In the genomic region with DNA sequence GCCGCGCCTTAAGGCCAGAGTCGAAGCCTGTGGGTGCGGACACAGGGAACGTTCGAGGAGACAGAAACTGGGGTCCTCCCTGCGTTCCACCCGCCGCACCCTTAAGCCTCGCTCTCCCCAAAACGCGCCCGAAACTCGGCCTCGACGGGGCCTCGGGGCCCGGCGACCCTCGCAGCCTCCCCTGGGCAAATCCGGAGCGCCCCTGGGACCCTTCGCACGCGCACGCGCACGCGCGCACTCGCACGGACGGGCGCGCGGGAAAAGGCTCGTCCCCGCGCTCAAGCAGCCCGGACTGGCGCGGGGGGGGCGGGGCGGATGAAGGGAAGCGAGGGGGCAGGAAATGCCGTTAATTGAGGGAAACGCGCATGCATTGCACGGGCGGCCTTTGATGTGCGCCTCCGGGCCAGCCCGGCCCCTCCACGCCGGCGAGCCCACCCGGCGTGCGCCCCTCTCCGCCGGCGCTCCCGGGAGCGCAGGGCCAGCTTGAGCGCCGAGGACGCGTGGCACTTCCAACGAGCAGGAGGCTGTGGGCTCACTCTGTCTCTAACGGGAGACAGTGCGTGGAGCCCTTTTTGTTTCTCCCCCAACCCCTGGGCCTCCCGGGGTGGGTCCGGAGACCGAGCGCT, we compare ENCODE assay signal across 15 cellular contexts. TPM values are rescaled to one million over a fixed set of nuclear protein-coding genes. Genes with fewer than 3 reads are reported as not detected.
DNase-seq lines count a peak whose midpoint lies in the region; ATAC-seq and TF ChIP-seq lines count a peak whose summit lies in the region.
"Had no signal": no experiment of that assay in that cellular context is flagged by ENCODE, and none has a peak within 500 bp of the region (broad histone marks: within the 10 kb centered on the region; RNA-seq: fewer than 3 reads in every experiment).

No MANE protein-coding gene starts in this region.

- no peak overlapping the region for H3K27ac Mint-ChIP-seq in T-helper 17 cell
- H3K27ac Mint-ChIP-seq: brain, type B pancreatic cell had no signal

- H3K27ac ChIP-seq in smooth muscle cell (ENCODE audit: low read depth), result no peak overlapping the region
- H3K27ac ChIP-seq: epithelial cell of prostate, KMS-11 had no signal

- H3K4me1 ChIP-seq in smooth muscle cell (ENCODE audit: low read depth), result peaks cover 32% of the 10 kb centered on the region

- no peaks in the 10 kb centered on the region for H3F3A ChIP-seq in smooth muscle cell (ENCODE audit: low read depth)

- H3K27me3 ChIP-seq in smooth muscle cell (ENCODE audit: low read depth), result peaks cover 92% of the 10 kb centered on the region

- H3K9me3 ChIP-seq in T-helper 17 cell (ENCODE audit: control insufficient read depth, low read length, poor library complexity, severe bottlenecking) (no peaks in the 10 kb centered on the region), iPS-18c (ENCODE audit: control insufficient read depth, insufficient read depth, low read length) (no peaks in the 10 kb centered on the region), smooth muscle cell (replicated peaks; ENCODE audit: low read depth) (no peaks in the 10 kb centered on the region)

- no peaks in the 10 kb centered on the region for H4K20me1 ChIP-seq in smooth muscle cell (ENCODE audit: low read depth)

- H3K27me3 Mint-ChIP-seq in T-helper 17 cell, result peaks cover 74% of the 10 kb centered on the region

- H3K36me3 Mint-ChIP-seq in T-helper 17 cell (ENCODE audit: low read depth), result peaks cover 8% of the 10 kb centered on the region
- H3K36me3 Mint-ChIP-seq: brain, type B pancreatic cell had no signal

- no peak overlapping the region for H3K9ac ChIP-seq in smooth muscle cell (ENCODE audit: low read depth)
- H3K9ac ChIP-seq: KMS-11 had no signal

- TF ChIP-seq CTCF in smooth muscle cell (IDR thresholded peaks at IDR 0.05; ENCODE audit: borderline replicate concordance, insufficient read depth, poor library complexity, severe bottlenecking), result no peak

- 2% methylated on average over 73 of the region's 75 CpGs for WGBS in smooth muscle cell (ENCODE audit: low lambda C conversion rate)

- ATAC-seq in T-helper 17 cell, result no peak
- ATAC-seq in HG03565 (IDR thresholded peaks at IDR 0.05; ENCODE audit: unreplicated experiment), result no peak
- ATAC-seq: sciatic nerve had no signal

- peak overlapping the region; percentile 53 for H3K4me3 ChIP-seq in iPS-18c (ENCODE audit: insufficient read depth, low read depth, low read length)
- H3K4me3 ChIP-seq in smooth muscle cell, result peak overlapping the region; percentile 45

- H3K4me3 Mint-ChIP-seq in T-helper 17 cell, result peak overlapping the region; percentile 36

- H3K36me3 ChIP-seq in smooth muscle cell (ENCODE audit: low read depth), result no peaks in the 10 kb centered on the region

- H3K79me2 ChIP-seq in smooth muscle cell (ENCODE audit: low read depth), result no peaks in the 10 kb centered on the region

- H3K4me2 ChIP-seq in smooth muscle cell, result peak overlapping the region; percentile 84
- H3K4me2 ChIP-seq: KMS-11 had no signal

- peak; percentile 80 for DNase-seq in NCI-H748 (lab: John Stamatoyannopoulos, UW; ENCODE audit: unreplicated experiment)
- no peak for DNase-seq in NCI-H748 treated with DMSO at 0.1 percent for 48 hours (lab: John Stamatoyannopoulos, UW)
- no peak for DNase-seq in T-helper 17 cell
- no peak for DNase-seq in smooth muscle cell (lab: John Stamatoyannopoulos, UW; ENCODE audit: unreplicated experiment)
- DNase-seq in GF-D8 (lab: John Stamatoyannopoulos, UW), result no peak
- DNase-seq in Kasumi-1 (lab: John Stamatoyannopoulos, UW), result no peak
- DNase-seq: ACHN; activated CD4-positive, alpha-beta T cell treated with anti-CD3 and anti-CD28 coated beads for 1 hour had no signal

- H3K4me1 Mint-ChIP-seq in T-helper 17 cell, result peaks cover 3% of the 10 kb centered on the region

- no peak overlapping the region for H2AFZ ChIP-seq in smooth muscle cell (ENCODE audit: low read depth)

RNA-seq across cellular contexts. Expression of a gene that starts 5.4 kb away (rescaled TPM):
- total RNA-seq in T-helper 17 cell, result not detected
- 0.81 and 3.2 TPM in 2 replicates for total RNA-seq in smooth muscle cell
- 1.00 and 1.2 TPM in 2 replicates for polyA plus RNA-seq in smooth muscle cell
